ENCODE assay signal across 3 cellular contexts in the genomic region with DNA sequence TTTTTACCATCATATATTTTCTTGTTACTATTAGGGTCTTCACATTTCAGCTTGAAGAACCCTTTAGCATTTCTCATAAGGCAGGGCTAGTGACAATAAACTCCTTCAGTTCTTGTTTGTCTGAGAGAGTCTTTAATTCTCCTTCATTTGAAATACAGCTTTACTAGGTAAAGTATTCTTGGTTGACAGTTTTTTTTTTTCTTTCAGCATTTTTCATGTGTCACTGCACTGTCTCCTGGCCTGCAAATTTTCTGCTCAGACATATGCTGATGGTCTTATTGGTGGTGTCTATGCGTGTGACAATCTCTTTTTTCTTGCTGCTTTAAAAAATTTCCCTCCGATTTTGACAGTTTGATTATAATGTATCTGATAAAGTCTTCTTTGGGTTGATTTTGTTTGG.
"Had no signal": no experiment of that assay in that cellular context is flagged by ENCODE, and none has a peak within 500 bp of the region (broad histone marks: within the 10 kb centered on the region; RNA-seq: fewer than 3 reads in every experiment).

No MANE protein-coding gene starts in this region.

- DNase-seq: GDM1, GF-D8 had no signal

- H3K4me3 ChIP-seq: GM12878 had no signal

- ATAC-seq: GM12878 had no signal
